ENCODE assay signal across 8 cellular contexts in the genomic region with DNA sequence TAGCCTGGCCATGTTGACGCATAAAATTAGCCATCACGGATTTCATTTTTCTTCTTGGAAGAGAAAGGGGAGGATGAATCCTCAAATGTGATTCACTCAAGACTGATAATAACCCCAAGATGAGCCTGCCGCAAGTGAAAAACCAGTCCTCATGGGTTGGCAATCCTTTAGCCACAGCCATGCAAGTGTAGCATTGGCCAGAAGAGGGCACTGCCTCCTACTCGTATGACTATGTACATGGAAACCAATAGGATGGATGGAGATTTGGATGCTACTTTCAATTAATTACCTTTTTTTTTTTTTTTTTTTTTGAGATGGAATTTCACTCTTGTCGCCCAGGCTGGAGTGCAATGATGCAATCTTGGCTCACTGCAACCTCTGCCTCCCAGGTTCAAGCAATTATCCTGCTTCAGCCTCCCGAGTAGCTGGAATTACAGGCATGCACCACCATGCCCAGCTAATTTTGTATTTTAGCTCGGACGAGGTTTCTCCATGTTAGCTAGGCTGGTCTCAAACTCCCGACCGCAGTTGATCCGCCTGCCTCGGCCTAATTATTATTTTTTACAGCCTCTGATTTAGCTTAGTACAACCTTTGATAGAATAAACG. TPM values are rescaled to one million over a fixed set of nuclear protein-coding genes. Genes with fewer than 3 reads are reported as not detected.
DNase-seq lines count a peak whose midpoint lies in the region; ATAC-seq and TF ChIP-seq lines count a peak whose summit lies in the region.
"Not testable (repeated sequence)": the region's sequence is repeated elsewhere in the genome, so short reads cannot be mapped to it uniquely, and the experiment has no call there.

No MANE protein-coding gene starts in this region.

- peak overlapping the region; percentile 50 for H3K4me3 ChIP-seq in PC-3 (ENCODE audit: low read length)
- not testable (repeated sequence) for H3K4me3 ChIP-seq in epithelial cell of esophagus (ENCODE audit: low read length); mucosa of descending colon

- peak overlapping the region; percentile 85 for H2AFZ ChIP-seq in PC-3 (ENCODE audit: low read length)

- H3F3A ChIP-seq in PC-3 (ENCODE audit: low read length, unreplicated experiment): not testable (repeated sequence)

- intact Hi-C loops in PC-3 (cut with micrococcal nuclease) (loop anchor here (1.0 to 5.0 kb wide), 4 partner anchors 40 to 343 kb away; partner anchors contain the start of gene LGALS3), mucosa of descending colon (cut with DNase I, micrococcal nuclease) (loop anchor here (2.0 to 10.0 kb wide), 2 partner anchors 65 to 71 kb away; no protein-coding TSS in a partner anchor)

- not testable (repeated sequence) for H3K4me1 ChIP-seq in PC-3 (ENCODE audit: insufficient read depth, low read length)
- H3K4me1 ChIP-seq in mucosa of descending colon (ENCODE audit: low read depth): peaks cover 27% of the 10 kb centered on the region

- not testable (repeated sequence) for H3K79me2 ChIP-seq in PC-3 (ENCODE audit: low read length)

- H4K20me1 ChIP-seq in PC-3 (ENCODE audit: low read length): not testable (repeated sequence)

- H3K27ac ChIP-seq in PC-3 (ENCODE audit: low read length): not testable (repeated sequence)

- not testable (repeated sequence) for H3K27me3 ChIP-seq in PC-3 (ENCODE audit: low read length)

- TF ChIP-seq CTCF in LNCAP (IDR thresholded peaks at IDR 0.05) (peak; percentile 92), PC-3 (conservative IDR thresholded peaks at IDR 0.05; ENCODE audit: low read depth, low read length) (peak; percentile 95), epithelial cell of esophagus (IDR thresholded peaks at IDR 0.05; ENCODE audit: insufficient read depth, low read depth, low read length, missing control alignments) (peak; percentile 94), mucosa of descending colon (IDR thresholded peaks at IDR 0.05) (peak; percentile 70)

- CTCF ChIA-PET in PC-3 (lab: Charles Lee): interaction anchor here (0.6 to 1.5 kb wide), 11 partner anchors 14 to 1381 kb away, joined by 4 to 27 read pairs (median 10); partner anchors contain the start of genes SOCS4 and WDHD1

- DNase-seq in DMS 273 treated with DMSO at 0.1 percent for 48 hours (lab: John Stamatoyannopoulos, UW) (peak; percentile 33), PC-3 (peak; percentile 99), activated T-cell treated with anti-CD3 and anti-CD28 coated beads for 1 hour (ENCODE audit: low read depth) (peak; percentile 60), epithelial cell of esophagus (ENCODE audit: low read depth) (peak; percentile 88), mucosa of descending colon (peak; percentile 70 to 96 (median 86))
- peak; percentile 51 to 58 for DNase-seq in stimulated activated CD8-positive, alpha-beta memory T cell treated with anti-CD3 and anti-CD28 coated beads, Interleukin-4, amount 100 ng/mL, for 1 hour (ENCODE audit: low read depth in 2 of 2, low spot score in 1 of 2)

- peak overlapping the region; percentile 75 for H3K4me2 ChIP-seq in PC-3 (ENCODE audit: low read length)

- H3K9me2 ChIP-seq in PC-3 (replicated peaks; ENCODE audit: low read length): not testable (repeated sequence)

- peak; percentile 83 for ATAC-seq in GM21717 (IDR thresholded peaks at IDR 0.05; ENCODE audit: unreplicated experiment)
- peak; percentile 97 for ATAC-seq in PC-3
- ATAC-seq in mucosa of descending colon: peak; percentile 82

- BruUV-seq in PC-3 (replicated peaks; lab: Mats Ljungman, UMichigan): not testable (repeated sequence)

- POLR2A ChIA-PET in PC-3 (lab: Charles Lee; ENCODE audit: unreplicated experiment): interaction anchor here (0.6 kb wide), 2 partner anchors 40 to 71 kb away, joined by 3 to 6 read pairs; no protein-coding TSS in a partner anchor

- H3K9ac ChIP-seq in PC-3 (ENCODE audit: low read length): 0 out of 2 replicates have a peak overlapping the region, but pooled peaks have one; percentile 2

- H3K9me3 ChIP-seq in PC-3 (ENCODE audit: low read length); mucosa of descending colon: not testable (repeated sequence)

- not testable (repeated sequence) for H3K36me3 ChIP-seq in PC-3 (ENCODE audit: low read depth, low read length); mucosa of descending colon (ENCODE audit: low read depth)

RNA-seq across cellular contexts. Expression of gene MAPK1IP1L, which starts 38.2 kb away (rescaled TPM):
- total RNA-seq in PC-3 (2014; rRNA removed) (73.9 and 75.9 TPM in 2 replicates), mucosa of descending colon (10 to 100 TPM; 67.7 to 72.7 (median 69.7) TPM)

RNA-seq across cellular contexts. Expression of gene LGALS3, which starts 39.4 kb away (rescaled TPM):
- total RNA-seq in PC-3 (2014; rRNA removed) (317 and 333 TPM in 2 replicates), mucosa of descending colon (1,000 to 10,000 TPM in 2 of 3 donors, 100 to 1,000 TPM in 1; 488 to 1,705 (median 1,380) TPM)

Comparison
In these comparisons a context has a peak if more than half of its experiments do, and no peak if none do; other contexts are left out.
1. DNase-seq: peak in every context shown above with its lines; median percentile 99 in PC-3; 88 in epithelial cell of esophagus; 86 in mucosa of descending colon; 60 in activated T-cell treated with anti-CD3 and anti-CD28 coated beads for 1 hour; 54 in stimulated activated CD8-positive, alpha-beta memory T cell treated with anti-CD3 and anti-CD28 coated beads, Interleukin-4, amount 100 ng/mL, for 1 hour; 33 in DMS 273 treated with DMSO at 0.1 percent for 48 hours.